In genomic region chr4:140609548-140610425, GRCh38 we compare ENCODE assay signal across 8 cellular contexts. TPM values are rescaled to one million over a fixed set of nuclear protein-coding genes. Genes with fewer than 3 reads are reported as not detected.
DNase-seq lines count a peak whose midpoint lies in the region; ATAC-seq and TF ChIP-seq lines count a peak whose summit lies in the region.

No MANE protein-coding gene starts in this region.

- CTCF ChIA-PET in activated naive CD4-positive, alpha-beta T cell treated with anti-CD3 and anti-CD28 coated beads for 36 hours (lab: Charles Lee): interaction anchor here (0.6 to 4.4 kb wide), 33 partner anchors 8 to 996 kb away, joined by 3 to 51 read pairs (median 3); partner anchors contain the start of gene ELMOD2

- H3K27me3 Mint-ChIP-seq in endodermal cell (ENCODE audit: insufficient read depth): no peaks in the 10 kb centered on the region
- H3K27me3 Mint-ChIP-seq in activated naive CD4-positive, alpha-beta T cell treated with anti-CD3 and anti-CD28 coated beads for 36 hours (ENCODE audit: low read depth): peaks cover 6% of the 10 kb centered on the region

- no peak overlapping the region for H3K4me3 Mint-ChIP-seq in endodermal cell
- no peak overlapping the region for H3K4me3 Mint-ChIP-seq in activated naive CD4-positive, alpha-beta T cell treated with anti-CD3 and anti-CD28 coated beads for 36 hours

- no peaks in the 10 kb centered on the region for H3K9me3 Mint-ChIP-seq in endodermal cell
- H3K9me3 Mint-ChIP-seq in activated naive CD4-positive, alpha-beta T cell treated with anti-CD3 and anti-CD28 coated beads for 36 hours: no peaks in the 10 kb centered on the region

- DNase-seq in G401 (ENCODE audit: low spot score) (peak; percentile 30), endodermal cell (no peak), middle frontal gyrus (ENCODE audit: extremely low spot score, low spot score) (peak; percentile 16)
- DNase-seq in Jurkat, Clone E6-1 (ENCODE audit: low read depth, low spot score): peak; percentile 32
- DNase-seq in activated naive CD4-positive, alpha-beta T cell treated with anti-CD3 and anti-CD28 coated beads for 36 hours: no peak

- 80 to 87% methylated on average over 3 to 6 of the region's 6 CpGs for WGBS in endodermal cell (ENCODE audit: insufficient coverage in 1 of 2, insufficient read length in 1 of 2), 2 experiments

- intact Hi-C loops in activated naive CD4-positive, alpha-beta T cell treated with anti-CD3 and anti-CD28 coated beads for 36 hours (cut with micrococcal nuclease): loop anchor here (1.0 to 10.0 kb wide), 6 partner anchors 86 to 875 kb away; partner anchors contain the start of gene CLGN

- H3K4me1 ChIP-seq in OCI-LY3 (ENCODE audit: low read length): peaks cover 14% of the 10 kb centered on the region
- H3K4me1 ChIP-seq in endodermal cell (ENCODE audit: control insufficient read depth, insufficient read depth, low read length): no peaks in the 10 kb centered on the region

- in situ Hi-C loops in G401 (cut with HindIII; ENCODE audit: low sequenced_read_pairs): no loop called here

- peaks cover 3% of the 10 kb centered on the region; the same call in 1 of the 2 replicates for H3K27me3 ChIP-seq in OCI-LY3 (ENCODE audit: low read depth, low read length)
- H3K27me3 ChIP-seq in endodermal cell (ENCODE audit: control insufficient read depth, insufficient read depth, low read length, poor library complexity, severe bottlenecking): no peaks in the 10 kb centered on the region

- H3K27ac Mint-ChIP-seq in endodermal cell: peak overlapping the region; percentile 26
- H3K27ac Mint-ChIP-seq in activated naive CD4-positive, alpha-beta T cell treated with anti-CD3 and anti-CD28 coated beads for 36 hours: no peak overlapping the region

- H3K36me3 Mint-ChIP-seq in endodermal cell (ENCODE audit: low read depth): no peaks in the 10 kb centered on the region
- H3K36me3 Mint-ChIP-seq in activated naive CD4-positive, alpha-beta T cell treated with anti-CD3 and anti-CD28 coated beads for 36 hours (ENCODE audit: low read depth): no peaks in the 10 kb centered on the region

- peaks cover 8% of the 10 kb centered on the region for H3K4me1 Mint-ChIP-seq in endodermal cell
- peaks cover 1% of the 10 kb centered on the region for H3K4me1 Mint-ChIP-seq in activated naive CD4-positive, alpha-beta T cell treated with anti-CD3 and anti-CD28 coated beads for 36 hours (ENCODE audit: low read depth)

- H3K9ac ChIP-seq in OCI-LY3 (ENCODE audit: low read length) (no peak overlapping the region), endodermal cell (ENCODE audit: extremely low read depth, low read length, poor library complexity, severe bottlenecking) (no peak overlapping the region)

- peak overlapping the region; percentile 59; the same call in 1 of the 2 replicates for H2AFZ ChIP-seq in OCI-LY3 (ENCODE audit: low read depth, low read length)

- H3K36me3 ChIP-seq in OCI-LY3 (replicated peaks; ENCODE audit: low read depth, low read length) (no peaks in the 10 kb centered on the region), endodermal cell (ENCODE audit: control insufficient read depth, insufficient read depth, low read length) (no peaks in the 10 kb centered on the region)

- no peak overlapping the region for H3K4me3 ChIP-seq in Jurkat, Clone E6-1 (ENCODE audit: low read length)
- no peak overlapping the region for H3K4me3 ChIP-seq in OCI-LY3 (ENCODE audit: low read length)
- no peak overlapping the region for H3K4me3 ChIP-seq in endodermal cell (ENCODE audit: low read length)

- ATAC-seq in GM21786 (IDR thresholded peaks at IDR 0.05; ENCODE audit: unreplicated experiment): peak; percentile 87
- no peak for ATAC-seq in GM19397 (IDR thresholded peaks at IDR 0.05; ENCODE audit: unreplicated experiment)

- H4K20me1 ChIP-seq in OCI-LY3 (ENCODE audit: insufficient read depth, low read length): no peaks in the 10 kb centered on the region

- H3K9me3 ChIP-seq in OCI-LY3 (ENCODE audit: insufficient read depth, low read length) (no peaks in the 10 kb centered on the region), endodermal cell (ENCODE audit: control insufficient read depth, low read length) (no peaks in the 10 kb centered on the region)

- H3K79me2 ChIP-seq in OCI-LY3 (ENCODE audit: low read length): no peaks in the 10 kb centered on the region

- peak; percentile 81 for TF ChIP-seq CTCF in OCI-LY3 (IDR thresholded peaks at IDR 0.05; ENCODE audit: low read depth, low read length)
- TF ChIP-seq CTCF in endodermal cell (conservative IDR thresholded peaks at IDR 0.05): peak; percentile 63

- peak overlapping the region; percentile 24 for H3K4me2 ChIP-seq in OCI-LY3 (ENCODE audit: low read length)

- no peak overlapping the region for H3K27ac ChIP-seq in OCI-LY3 (ENCODE audit: low read length)
- H3K27ac ChIP-seq in endodermal cell (ENCODE audit: low read depth, low read length): no peak overlapping the region

RNA-seq across cellular contexts. Expression of gene UCP1, which starts 41.0 kb away (rescaled TPM):
- total RNA-seq in G401 (2014; rRNA removed; shearing (Covaris generic)): not detected in 2 replicates
- polyA plus RNA-seq in Jurkat, Clone E6-1 (2012; ENCODE audit: insufficient read depth, insufficient read length): not detected
- total RNA-seq in endodermal cell: under 1 TPM in 1 of 2 donors, not detected in 1; 0.24 TPM
- not detected for polyA plus RNA-seq in endodermal cell (2013, experiment 1 of 2)
- not detected for polyA plus RNA-seq in endodermal cell (2013, experiment 2 of 2)
- not detected for total RNA-seq in activated naive CD4-positive, alpha-beta T cell treated with anti-CD3 and anti-CD28 coated beads for 36 hours

Comparison
In these comparisons a context has a peak if more than half of its experiments do, and no peak if none do; other contexts are left out.
1. DNase-seq: peak in G401 (single experiment), Jurkat, Clone E6-1 (single experiment) and middle frontal gyrus (single experiment); none in endodermal cell (single experiment) and activated naive CD4-positive, alpha-beta T cell treated with anti-CD3 and anti-CD28 coated beads for 36 hours (single experiment).